Comparison of ENCODE assay signal across 19 cellular contexts in genomic region chr7:92725161-92725925, GRCh38.
"Had no signal": no experiment of that assay in that cellular context is flagged by ENCODE, and none has a peak within 500 bp of the region (broad histone marks: within the 10 kb centered on the region; RNA-seq: fewer than 3 reads in every experiment).

No MANE protein-coding gene starts in this region.

- H3K4me3 ChIP-seq: spleen, tibial nerve, vagina had no signal

- H3K9me3 ChIP-seq: spleen, tibial nerve, vagina had no signal

- DNase-seq: activated CD4-positive, alpha-beta T cell treated with anti-CD3 and anti-CD28 coated beads, Interleukin-2, amount 50 U/mL, for 48 hours; activated CD4-positive, CD25-positive, alpha-beta regulatory T cell treated with anti-CD3 and anti-CD28 coated beads, Interleukin-2, amount 50 U/mL, for 72 hours; activated CD8-positive, alpha-beta memory T cell treated with anti-CD3 and anti-CD28 coated beads, Interleukin-2, amount 10 ng/mL, durations not matched to agents 7 days and 5 days; activated effector memory CD4-positive, alpha-beta T cell treated with anti-CD3 and anti-CD28 coated beads, Interleukin-2, amount 50 U/mL, for 16 hours; activated T-cell treated with anti-CD3 and anti-CD28 coated beads, Interleukin-2, amount 50 U/mL, for 24 hours; amygdala; cerebellar nuclear complex; dermis blood vessel endothelial cell; mammary epithelial cell; retina; spleen; stimulated activated CD4-positive, alpha-beta T cell treated with anti-CD3 and anti-CD28 coated beads, Interleukin-1b, Interleukin-23, amount 100 ng/mL, for 48 hours; stimulated activated naive B cell treated with anti-CD40 and anti-IgM and Interleukin-4, amounts not matched to agents 10 μg/mL and 1 μg/mL and 100 μg/mL, for 72 hours had no signal

- H3K9ac ChIP-seq: parathyroid adenoma had no signal

- H3K9me3 Mint-ChIP-seq: activated T-cell treated with anti-CD3 and anti-CD28 coated beads, Interleukin-2, amount 50 U/mL, for 24 hours; brain; nephron; stimulated activated naive B cell treated with anti-CD40 and anti-IgM and Interleukin-4, amounts not matched to agents 10 μg/mL and 1 μg/mL and 100 μg/mL, for 72 hours had no signal

- H3K4me3 Mint-ChIP-seq: activated CD8-positive, alpha-beta memory T cell treated with anti-CD3 and anti-CD28 coated beads, Interleukin-2, amount 10 ng/mL, durations not matched to agents 7 days and 5 days; activated naive CD8-positive, alpha-beta T cell; activated T-cell treated with anti-CD3 and anti-CD28 coated beads, Interleukin-2, amount 50 U/mL, for 24 hours; brain; nephron; stimulated activated naive B cell treated with anti-CD40 and anti-IgM and Interleukin-4, amounts not matched to agents 10 μg/mL and 1 μg/mL and 100 μg/mL, for 72 hours had no signal

- H3K27me3 ChIP-seq: spleen, tibial nerve, vagina had no signal

- H2AFZ ChIP-seq: parathyroid adenoma had no signal

- H3K27ac Mint-ChIP-seq: activated CD8-positive, alpha-beta memory T cell treated with anti-CD3 and anti-CD28 coated beads, Interleukin-2, amount 10 ng/mL, durations not matched to agents 7 days and 5 days; activated naive CD8-positive, alpha-beta T cell; activated T-cell treated with anti-CD3 and anti-CD28 coated beads, Interleukin-2, amount 50 U/mL, for 24 hours; stimulated activated naive B cell treated with anti-CD40 and anti-IgM and Interleukin-4, amounts not matched to agents 10 μg/mL and 1 μg/mL and 100 μg/mL, for 72 hours had no signal

- ATAC-seq: activated CD8-positive, alpha-beta memory T cell treated with anti-CD3 and anti-CD28 coated beads, Interleukin-2, amount 10 ng/mL, durations not matched to agents 7 days and 5 days; stimulated activated naive B cell treated with anti-CD40 and anti-IgM and Interleukin-4, amounts not matched to agents 10 μg/mL and 1 μg/mL and 100 μg/mL, for 72 hours had no signal

- H3K27ac ChIP-seq: parathyroid adenoma, vagina had no signal

- H3K27me3 Mint-ChIP-seq: activated CD8-positive, alpha-beta memory T cell treated with anti-CD3 and anti-CD28 coated beads, Interleukin-2, amount 10 ng/mL, durations not matched to agents 7 days and 5 days; activated naive CD8-positive, alpha-beta T cell; activated T-cell treated with anti-CD3 and anti-CD28 coated beads, Interleukin-2, amount 50 U/mL, for 24 hours; brain; stimulated activated naive B cell treated with anti-CD40 and anti-IgM and Interleukin-4, amounts not matched to agents 10 μg/mL and 1 μg/mL and 100 μg/mL, for 72 hours had no signal
